10 cellular contexts compared by ENCODE assay signal in genomic region chr16:57800213-57801097, GRCh38. TPM values are rescaled to one million over a fixed set of nuclear protein-coding genes. Genes with fewer than 3 reads are reported as not detected.
A peak's percentile ranks its signal among the peaks of the same experiment; 100 is the strongest.
DNase-seq lines count a peak whose midpoint lies in the region; ATAC-seq and TF ChIP-seq lines count a peak whose summit lies in the region.
"Had no signal": no experiment of that assay in that cellular context is flagged by ENCODE, and none has a peak within 500 bp of the region (broad histone marks: within the 10 kb centered on the region; RNA-seq: fewer than 3 reads in every experiment).

No MANE protein-coding gene starts in this region.

- TF ChIP-seq CTCF in GM23338 (conservative IDR thresholded peaks at IDR 0.05; ENCODE audit: low read depth in 2 of 2): no peak

- no peaks in the 10 kb centered on the region for H3K79me2 ChIP-seq in GM23338 (replicated peaks; ENCODE audit: insufficient read depth)

- no peak overlapping the region for H2AFZ ChIP-seq in GM23338

- H3K27ac Mint-ChIP-seq in GM23338: no peak overlapping the region
- H3K27ac Mint-ChIP-seq in activated T-helper 17 cell treated with anti-CD3 and anti-CD28 coated beads, Interleukin-2, amount 50 U/mL, for 72 hours: no peak overlapping the region
- H3K27ac Mint-ChIP-seq: activated B cell treated with CpG ODN at 0.5 μM for 24 hours had no signal

- H3K4me1 ChIP-seq in GM23338 (ENCODE audit: insufficient read depth): peaks cover 47% of the 10 kb centered on the region
- peaks cover 57 to 71% (median 61%) of the 10 kb centered on the region in 3 donors for H3K4me1 ChIP-seq in skeletal muscle tissue (ENCODE audit: control insufficient read depth in 3 of 3, insufficient read depth in 3 of 3, low read length in 3 of 3)

- no peak overlapping the region; the same call in 2 of the 3 replicates for H3K4me3 Mint-ChIP-seq in GM23338
- peak overlapping the region; percentile 1 for H3K4me3 Mint-ChIP-seq in activated T-helper 17 cell treated with anti-CD3 and anti-CD28 coated beads, Interleukin-2, amount 50 U/mL, for 72 hours

- H3K27me3 ChIP-seq in GM23338 (ENCODE audit: insufficient read depth) (peaks cover 12% of the 10 kb centered on the region), skeletal muscle tissue (ENCODE audit: control insufficient read depth in 3 of 3, insufficient read depth in 3 of 3, low read length in 3 of 3) (no peaks in the 10 kb centered on the region)

- H3K36me3 ChIP-seq in GM23338 (ENCODE audit: insufficient read depth) (no peaks in the 10 kb centered on the region), skeletal muscle tissue (ENCODE audit: control insufficient read depth in 3 of 3, insufficient read depth in 3 of 3, low read length in 3 of 3) (peaks cover 0 to 3% (median 0%) of the 10 kb centered on the region in 3 donors)

- no peak for ATAC-seq in GM23338
- ATAC-seq in activated T-helper 17 cell treated with anti-CD3 and anti-CD28 coated beads, Interleukin-2, amount 50 U/mL, for 72 hours (replicated peaks): no peak

- no peak overlapping the region for H3K4me3 ChIP-seq in GM23338
- peak overlapping the region; percentile 15 to 62 (median 56) for H3K4me3 ChIP-seq in skeletal muscle tissue (ENCODE audit: low read length in 3 of 3)

- peak overlapping the region; percentile 92; the same call in 1 of the 2 replicates for H3K4me2 ChIP-seq in GM23338

- H4K20me1 ChIP-seq in GM23338 (replicated peaks; ENCODE audit: insufficient read depth): no peaks in the 10 kb centered on the region; the same call in 1 of the 2 replicates

- peaks cover 60% of the 10 kb centered on the region for H3K4me1 Mint-ChIP-seq in GM23338
- peaks cover 20% of the 10 kb centered on the region for H3K4me1 Mint-ChIP-seq in activated T-helper 17 cell treated with anti-CD3 and anti-CD28 coated beads, Interleukin-2, amount 50 U/mL, for 72 hours

- H3K9ac ChIP-seq in skeletal muscle tissue (ENCODE audit: low read depth in 1 of 3, low read length in 3 of 3): peak overlapping the region in 2 of 3 donors; percentile 64 to 74

- peaks cover 33% of the 10 kb centered on the region for H3K27me3 Mint-ChIP-seq in GM23338 (ENCODE audit: insufficient read depth, low read depth, poor library complexity)
- peaks cover 9% of the 10 kb centered on the region for H3K27me3 Mint-ChIP-seq in activated T-helper 17 cell treated with anti-CD3 and anti-CD28 coated beads, Interleukin-2, amount 50 U/mL, for 72 hours

- no peaks in the 10 kb centered on the region; the same call in 2 of the 3 replicates for H3K9me3 Mint-ChIP-seq in GM23338
- no peaks in the 10 kb centered on the region for H3K9me3 Mint-ChIP-seq in activated T-helper 17 cell treated with anti-CD3 and anti-CD28 coated beads, Interleukin-2, amount 50 U/mL, for 72 hours
- H3K9me3 Mint-ChIP-seq: activated B cell treated with CpG ODN at 0.5 μM for 24 hours had no signal

- DNase-seq in GM23338 (ENCODE audit: low spot score) (no peak), hepatic stellate cell (ENCODE audit: low spot score) (peak; percentile 34), NCI-H82 (lab: John Stamatoyannopoulos, UW) (no peak), foreskin melanocyte (no peak), HT-29 (ENCODE audit: low spot score) (no peak)
- DNase-seq in stimulated activated naive CD4-positive, alpha-beta T cell treated with Interleukin-2 at 50 U/mL for 16 hours (lab: John Stamatoyannopoulos, UW): no peak
- DNase-seq: activated B cell treated with CpG ODN at 0.5 μM for 24 hours, erythroblast had no signal

- H3K36me3 Mint-ChIP-seq in GM23338 (ENCODE audit: low read depth): no peaks in the 10 kb centered on the region; the same call in 2 of the 3 replicates
- peaks cover 6% of the 10 kb centered on the region for H3K36me3 Mint-ChIP-seq in activated T-helper 17 cell treated with anti-CD3 and anti-CD28 coated beads, Interleukin-2, amount 50 U/mL, for 72 hours (ENCODE audit: low read depth)

- H3F3A ChIP-seq in GM23338 (replicated peaks; ENCODE audit: low read depth): peaks cover 16% of the 10 kb centered on the region; the same call in 1 of the 2 replicates

- no peaks in the 10 kb centered on the region for H3K9me3 ChIP-seq in skeletal muscle tissue (ENCODE audit: control insufficient read depth in 3 of 3, low read length in 3 of 3)

- no peaks in the 10 kb centered on the region for H3K9me2 ChIP-seq in GM23338 (ENCODE audit: insufficient read depth)

- no peak overlapping the region for H3K27ac ChIP-seq in GM23338 (ENCODE audit: low read depth)
- H3K27ac ChIP-seq in skeletal muscle tissue (ENCODE audit: low read depth, low read length): peak overlapping the region; percentile 58

TF ChIP-seq in GM23338, 12 proteins besides CTCF, POLR2A, EP300 and RAD21 (continues in another document):
- TF ChIP-seq NANOG (IDR thresholded peaks at IDR 0.05; ENCODE audit: borderline replicate concordance) (no peak), STAT1 (IDR thresholded peaks at IDR 0.05; ENCODE audit: unreplicated experiment) (no peak), ZNF331 (CRISPR knock-in tag; IDR thresholded peaks at IDR 0.05; ENCODE audit: low read depth) (no peak), JUNB (IDR thresholded peaks at IDR 0.05; ENCODE audit: unreplicated experiment) (no peak)
- TF ChIP-seq, protein P1, sequence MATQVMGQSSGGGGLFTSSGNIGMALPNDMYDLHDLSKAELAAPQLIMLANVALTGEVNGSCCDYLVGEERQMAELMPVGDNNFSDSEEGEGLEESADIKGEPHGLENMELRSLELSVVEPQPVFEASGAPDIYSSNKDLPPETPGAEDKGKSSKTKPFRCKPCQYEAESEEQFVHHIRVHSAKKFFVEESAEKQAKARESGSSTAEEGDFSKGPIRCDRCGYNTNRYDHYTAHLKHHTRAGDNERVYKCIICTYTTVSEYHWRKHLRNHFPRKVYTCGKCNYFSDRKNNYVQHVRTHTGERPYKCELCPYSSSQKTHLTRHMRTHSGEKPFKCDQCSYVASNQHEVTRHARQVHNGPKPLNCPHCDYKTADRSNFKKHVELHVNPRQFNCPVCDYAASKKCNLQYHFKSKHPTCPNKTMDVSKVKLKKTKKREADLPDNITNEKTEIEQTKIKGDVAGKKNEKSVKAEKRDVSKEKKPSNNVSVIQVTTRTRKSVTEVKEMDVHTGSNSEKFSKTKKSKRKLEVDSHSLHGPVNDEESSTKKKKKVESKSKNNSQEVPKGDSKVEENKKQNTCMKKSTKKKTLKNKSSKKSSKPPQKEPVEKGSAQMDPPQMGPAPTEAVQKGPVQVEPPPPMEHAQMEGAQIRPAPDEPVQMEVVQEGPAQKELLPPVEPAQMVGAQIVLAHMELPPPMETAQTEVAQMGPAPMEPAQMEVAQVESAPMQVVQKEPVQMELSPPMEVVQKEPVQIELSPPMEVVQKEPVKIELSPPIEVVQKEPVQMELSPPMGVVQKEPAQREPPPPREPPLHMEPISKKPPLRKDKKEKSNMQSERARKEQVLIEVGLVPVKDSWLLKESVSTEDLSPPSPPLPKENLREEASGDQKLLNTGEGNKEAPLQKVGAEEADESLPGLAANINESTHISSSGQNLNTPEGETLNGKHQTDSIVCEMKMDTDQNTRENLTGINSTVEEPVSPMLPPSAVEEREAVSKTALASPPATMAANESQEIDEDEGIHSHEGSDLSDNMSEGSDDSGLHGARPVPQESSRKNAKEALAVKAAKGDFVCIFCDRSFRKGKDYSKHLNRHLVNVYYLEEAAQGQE (IDR thresholded peaks at IDR 0.05; ENCODE audit: unreplicated experiment): no peak

RNA-seq across cellular contexts. Expression of gene KIFC3, which starts 1.8 kb away (rescaled TPM):
- 11.5 and 12.5 TPM in 2 replicates for total RNA-seq in GM23338 (2014; rRNA removed; shearing (Covaris generic))
- 4.4 and 6.6 TPM in 2 replicates for polyA plus RNA-seq in GM23338 (2016; fragmentation: Nextera tagmentation; extraction: Ambion mirVana)
- total RNA-seq in activated T-helper 17 cell treated with anti-CD3 and anti-CD28 coated beads, Interleukin-2, amount 50 U/mL, for 72 hours: 1 to 10 TPM in 1 of 2 donors, under 1 TPM in 1; 0.82 to 1.2 TPM
- total RNA-seq in skeletal muscle tissue: 9.9 TPM
- 37.8 and 43.4 TPM in 2 replicates for total RNA-seq in HT-29 (2014; rRNA removed; shearing (Covaris generic))
